ENCODE assay signal across 9 cellular contexts in genomic region chr1:220787069-220787614, GRCh38. TPM values are rescaled to one million over a fixed set of nuclear protein-coding genes. Genes with fewer than 3 reads are reported as not detected.
DNase-seq lines count a peak whose midpoint lies in the region; ATAC-seq and TF ChIP-seq lines count a peak whose summit lies in the region.
"Had no signal": no experiment of that assay in that cellular context is flagged by ENCODE, and none has a peak within 500 bp of the region (broad histone marks: within the 10 kb centered on the region; RNA-seq: fewer than 3 reads in every experiment).

No MANE protein-coding gene starts in this region.

- H3K36me3 ChIP-seq in breast epithelium = no peaks in the 10 kb centered on the region
- H3K36me3 ChIP-seq in liver (ENCODE audit: control insufficient read depth in 4 of 4, insufficient read depth in 3 of 4, low read depth in 1 of 4, low read length in 3 of 4) = peaks cover 2 to 22% (median 10%) of the 10 kb centered on the region in 4 donors
- no peaks in the 10 kb centered on the region for H3K36me3 ChIP-seq in thoracic aorta

- no peak for TF ChIP-seq RAD21 in liver (IDR thresholded peaks at IDR 0.05)

- TF ChIP-seq CTCF in breast epithelium (IDR thresholded peaks at IDR 0.05) (no peak), liver (IDR thresholded peaks at IDR 0.05; ENCODE audit: low read depth, low read length, missing input control) (no peak), thoracic aorta (IDR thresholded peaks at IDR 0.05) (peak; percentile 4)

- ATAC-seq in GM21825 (IDR thresholded peaks at IDR 0.05; ENCODE audit: unreplicated experiment) = peak; percentile 34
- no peak for ATAC-seq in thoracic aorta (ENCODE audit: insufficient number of reproducible peaks, low FRiP score, low read depth)

- intact Hi-C loops in breast epithelium (cut with DNase I; ENCODE audit: low total_unique reads) = no loop called here

- H3K9me3 ChIP-seq in breast epithelium (no peaks in the 10 kb centered on the region), liver (ENCODE audit: control insufficient read depth in 4 of 4, low read length in 3 of 4) (no peaks in the 10 kb centered on the region), thoracic aorta (no peaks in the 10 kb centered on the region)

- no peak for TF ChIP-seq POLR2A in breast epithelium (IDR thresholded peaks at IDR 0.05)

- H3K27me3 ChIP-seq in breast epithelium (no peaks in the 10 kb centered on the region), liver (ENCODE audit: control insufficient read depth in 4 of 4, insufficient read depth in 4 of 4, low read length in 3 of 4) (no peaks in the 10 kb centered on the region), thoracic aorta (replicated peaks; ENCODE audit: insufficient read depth) (no peaks in the 10 kb centered on the region)

- H3K4me3 ChIP-seq in breast epithelium (peak overlapping the region; percentile 35 to 75 (median 67)), liver (ENCODE audit: low read depth in 1 of 3, low read length in 3 of 3) (peak overlapping the region; percentile 62 to 73 (median 70)), thoracic aorta (peak overlapping the region; percentile 84)
- H3K4me3 ChIP-seq: K562 had no signal

- H3K4me1 ChIP-seq in breast epithelium = peaks cover 0 to 3% of the 10 kb centered on the region in 2 donors
- peaks cover 12 to 89% (median 76%) of the 10 kb centered on the region in 4 donors for H3K4me1 ChIP-seq in liver (ENCODE audit: control insufficient read depth in 4 of 4, insufficient read depth in 4 of 4, low read length in 3 of 4)
- peaks cover 6 to 45% of the 10 kb centered on the region in 2 donors for H3K4me1 ChIP-seq in thoracic aorta (ENCODE audit: control insufficient read depth in 1 of 2, low read depth in 2 of 2)

- peak overlapping the region; percentile 58 to 60 for H3K9ac ChIP-seq in liver (ENCODE audit: low read depth in 1 of 2, low read length in 2 of 2)

- H3K27ac ChIP-seq in breast epithelium = peak overlapping the region; percentile 1 to 58
- peak overlapping the region; percentile 88 to 89 for H3K27ac ChIP-seq in liver (ENCODE audit: low read depth in 1 of 2, low read length in 2 of 2)
- H3K27ac ChIP-seq in thoracic aorta = peak overlapping the region; percentile 66 to 67

- peak; percentile 75 for DNase-seq in DMS153 treated with DMSO at 0.1 percent for 48 hours (lab: John Stamatoyannopoulos, UW; ENCODE audit: unreplicated experiment)
- peak; percentile 34 for DNase-seq in NCI-H1436 treated with DMSO at 0.1 percent for 48 hours (lab: John Stamatoyannopoulos, UW)
- no peak for DNase-seq in breast epithelium (ENCODE audit: low spot score in 2 of 2)
- no peak for DNase-seq in thoracic aorta (ENCODE audit: low spot score)
- no peak for DNase-seq in SW 1271 (lab: John Stamatoyannopoulos, UW)
- no peak for DNase-seq in stimulated activated CD4-positive, alpha-beta T cell treated with anti-CD3 and anti-CD28 coated beads, Interleukin-2, amount 100 ng/mL, for 48 hours

- WGBS in liver = 4% methylated on average over 32 of the region's 32 CpGs

TF ChIP-seq in liver, 16 proteins besides CTCF, POLR2A, EP300 and RAD21:
- TF ChIP-seq HNF4A (conservative IDR thresholded peaks at IDR 0.05) (peak in 1 of 2 donors; percentile 10), TAF1 (conservative IDR thresholded peaks at IDR 0.05) (peak; percentile 44), ZBTB33 (IDR thresholded peaks at IDR 0.05) (no peak)

RNA-seq across cellular contexts. Expression of gene MTARC1, which starts 0.4 kb away (rescaled TPM):
- total RNA-seq in breast epithelium (100 to 1,000 TPM in 1 of 3 donors, 10 to 100 TPM in 2; 32.1 to 133 (median 47.9) TPM), liver (10 to 100 TPM; 14.9 to 28.2 TPM), thoracic aorta (1 to 10 TPM; 3.6 to 3.7 TPM)
- polyA plus RNA-seq in liver = 10 to 100 TPM in 1 of 2 donors, 1 to 10 TPM in 1; 9.8 to 71.3 TPM

RNA-seq across cellular contexts. Expression of gene MTARC2, which starts 39.0 kb away (rescaled TPM):
- total RNA-seq in breast epithelium = 10 to 100 TPM; 11.7 to 18.4 (median 15.8) TPM
- 10 to 100 TPM; 24.9 to 96.1 TPM for total RNA-seq in liver
- 10 to 100 TPM; 65.4 to 77.5 TPM for polyA plus RNA-seq in liver
- 10 to 100 TPM; 30.4 to 32.1 TPM for total RNA-seq in thoracic aorta

Comparison
In these comparisons a context has a peak if more than half of its experiments do, and no peak if none do; other contexts are left out.
1. DNase-seq: peak in DMS153 treated with DMSO at 0.1 percent for 48 hours (single experiment) and NCI-H1436 treated with DMSO at 0.1 percent for 48 hours (single experiment); none in breast epithelium (0 of 2), thoracic aorta (single experiment), SW 1271 (0 of 2) and stimulated activated CD4-positive, alpha-beta T cell treated with anti-CD3 and anti-CD28 coated beads, Interleukin-2, amount 100 ng/mL, for 48 hours (0 of 2).
2. H3K27ac ChIP-seq: peak in every context shown above with its lines; median percentile 88 in liver; 66 in thoracic aorta; 30 in breast epithelium.
3. Peak in every context shown above with its lines, with median percentiles within 50 percentile points of each other: H3K4me3 ChIP-seq.